ENCODE assay signal across 8 cellular contexts in genomic region chr2:96951125-96951654, GRCh38. TPM values are rescaled to one million over a fixed set of nuclear protein-coding genes. Genes with fewer than 3 reads are reported as not detected.
A peak's percentile ranks its signal among the peaks of the same experiment; 100 is the strongest.
DNase-seq lines count a peak whose midpoint lies in the region; ATAC-seq and TF ChIP-seq lines count a peak whose summit lies in the region.

No MANE protein-coding gene starts in this region.

- ATAC-seq in RWPE2 (ENCODE audit: low read depth) (peak; percentile 96), foreskin keratinocyte (peak; percentile 84), HG03139 (IDR thresholded peaks at IDR 0.05; ENCODE audit: unreplicated experiment) (no peak)

- DNase-seq in LNCaP clone FGC (ENCODE audit: low read depth) = peak; percentile 31
- no peak for DNase-seq in RWPE2 (ENCODE audit: low spot score)
- DNase-seq in activated effector memory CD4-positive, alpha-beta T cell treated with Interleukin-2 at 50 U/mL for 16 hours = peak; percentile 68
- peak; percentile 19 to 42 for DNase-seq in foreskin keratinocyte
- peak; percentile 75 for DNase-seq in occipital lobe (lab: John Stamatoyannopoulos, UW)

- H3K27ac ChIP-seq in RWPE2 (ENCODE audit: poor library complexity, severe bottlenecking) (no peak overlapping the region), foreskin keratinocyte (no peak overlapping the region), temporal lobe (ENCODE audit: low read depth, low read length) (peak overlapping the region; percentile 99)

- H3K4me1 ChIP-seq in RWPE2 (ENCODE audit: insufficient read depth, poor library complexity, severe bottlenecking) = no peaks in the 10 kb centered on the region
- no peaks in the 10 kb centered on the region for H3K4me1 ChIP-seq in foreskin keratinocyte

- H3K27me3 ChIP-seq in RWPE2 (ENCODE audit: insufficient read depth, poor library complexity, severe bottlenecking) = no peaks in the 10 kb centered on the region
- peaks cover 56% of the 10 kb centered on the region for H3K27me3 ChIP-seq in foreskin keratinocyte

- no peaks in the 10 kb centered on the region for H3K36me3 ChIP-seq in RWPE2 (ENCODE audit: low read depth)

- H3K4me3 ChIP-seq in LNCaP clone FGC (ENCODE audit: low read depth, low read length) (no peak overlapping the region), RWPE2 (ENCODE audit: severe bottlenecking) (no peak overlapping the region)

- H3K9me3 ChIP-seq in RWPE2 (ENCODE audit: severe bottlenecking) = no peaks in the 10 kb centered on the region

- TF ChIP-seq CTCF in GM12873 (IDR thresholded peaks at IDR 0.05; ENCODE audit: insufficient read depth, low read depth, low read length, missing control alignments) = peak; percentile 95
- TF ChIP-seq CTCF in LNCaP clone FGC (IDR thresholded peaks at IDR 0.05; ENCODE audit: control insufficient read depth, extremely low read depth, insufficient read depth) = peak; percentile 98
- peak; percentile 95 for TF ChIP-seq CTCF in RWPE2 (IDR thresholded peaks at IDR 0.05; ENCODE audit: poor library complexity, severe bottlenecking)
- TF ChIP-seq CTCF in foreskin keratinocyte (conservative IDR thresholded peaks at IDR 0.05) = peak; percentile 95

RNA-seq across cellular contexts. Expression of gene FAM178B, which starts 35.2 kb away (rescaled TPM):
- not detected in 2 replicates for total RNA-seq in foreskin keratinocyte
- not detected in 2 replicates for polyA plus RNA-seq in foreskin keratinocyte
- total RNA-seq in occipital lobe = not detected
- total RNA-seq in temporal lobe = not detected
